ENCODE assay signal across 1 cellular context in the genomic region with DNA sequence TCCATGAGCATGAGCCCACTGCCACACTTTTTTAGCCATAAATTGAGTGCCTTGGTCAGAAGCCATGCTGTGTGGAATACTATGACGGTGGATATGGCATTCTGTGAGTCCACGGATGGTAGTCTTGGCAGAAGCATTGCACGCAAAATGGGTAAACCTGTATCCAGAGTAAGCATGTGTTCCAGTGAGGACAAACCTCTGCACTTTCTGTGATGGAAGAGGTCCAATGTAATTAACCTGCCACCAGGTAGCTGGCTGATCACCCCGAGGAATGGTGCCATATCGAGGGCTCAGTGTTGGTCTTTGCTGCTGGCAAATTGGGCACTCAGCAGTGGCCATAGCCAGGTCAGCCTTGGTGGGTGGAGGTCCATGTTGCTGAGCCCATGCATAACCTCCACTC. TPM values are rescaled to one million over a fixed set of nuclear protein-coding genes. Genes with fewer than 3 reads are reported as not detected.
"Had no signal": no experiment of that assay in that cellular context is flagged by ENCODE, and none has a peak within 500 bp of the region (broad histone marks: within the 10 kb centered on the region; RNA-seq: fewer than 3 reads in every experiment).

No MANE protein-coding gene starts in this region.

RNA-seq across cellular contexts. Expression of a gene that starts 37.0 kb away (rescaled TPM):
- total RNA-seq: naive thymus-derived CD8-positive, alpha-beta T cell had no signal
